8 cellular contexts compared by ENCODE assay signal in genomic region chr4:123390846-123391456, GRCh38. TPM values are rescaled to one million over a fixed set of nuclear protein-coding genes. Genes with fewer than 3 reads are reported as not detected.
DNase-seq lines count a peak whose midpoint lies in the region; ATAC-seq, FAIRE-seq and TF ChIP-seq lines count a peak whose summit lies in the region.

No MANE protein-coding gene starts in this region.

- H3K4me3 Mint-ChIP-seq in H9 = no peak overlapping the region
- H3K4me3 Mint-ChIP-seq in activated T-helper 2 cell treated with anti-CD3 and anti-CD28 coated beads, Interferon-gamma antibody, Interleukin-2, Interleukin-4, amounts not matched to agents 10 μg/mL and 5 μg/mL and 100 μg/mL, durations not matched to agents 14 hours and 24 hours and 36 hours (ENCODE audit: low read depth) = no peak overlapping the region

- H3K9ac ChIP-seq in H9 (ENCODE audit: extremely low read depth, insufficient read length, low read length) = no peak overlapping the region
- no peak overlapping the region for H3K9ac ChIP-seq in SK-N-SH
- H3K9ac ChIP-seq in kidney (ENCODE audit: low read length in 2 of 2) = no peak overlapping the region

- no peak overlapping the region for H3K18ac ChIP-seq in H9 (ENCODE audit: insufficient read length, low read depth, low read length)

- H3T11ph ChIP-seq in H9 (ENCODE audit: low read length) = no peak overlapping the region

- H3K23ac ChIP-seq in H9 (ENCODE audit: insufficient read length, low read depth, low read length) = no peak overlapping the region

- CTCF ChIA-PET in BJ (lab: Yijun Ruan, JAX) = interaction anchor here (0.8 to 1.1 kb wide), 4 partner anchors 8 to 258 kb away, joined by 3 to 5 read pairs (median 4); no protein-coding TSS in a partner anchor
- CTCF ChIA-PET in SK-N-SH (lab: Yijun Ruan, JAX) = interaction anchor here (0.7 to 1.5 kb wide), 10 partner anchors 14 to 721 kb away, joined by 3 to 5 read pairs (median 3); no protein-coding TSS in a partner anchor

- peak; percentile 94 for FAIRE-seq in kidney (lab: Jason Lieb, UNC)
- no peak for FAIRE-seq in H54 (lab: Jason Lieb, UNC)

- H3K79me1 ChIP-seq in H9 (ENCODE audit: insufficient read depth, low read depth, low read length, poor library complexity, severe bottlenecking) = no peaks in the 10 kb centered on the region

- H3K56ac ChIP-seq in H9 (ENCODE audit: insufficient read length, low read depth, low read length) = no peak overlapping the region

- intact Hi-C loops in kidney (cut with DNase I) = no loop called here
- intact Hi-C loops in activated T-helper 2 cell treated with anti-CD3 and anti-CD28 coated beads, Interferon-gamma antibody, Interleukin-2, Interleukin-4, amounts not matched to agents 10 μg/mL and 5 μg/mL and 100 μg/mL, durations not matched to agents 14 hours and 24 hours and 36 hours (cut with micrococcal nuclease) = loop anchor here (10.0 kb wide), 2 partner anchors 286 to 1236 kb away; partner anchors contain the start of gene BLTP1

- no peaks in the 10 kb centered on the region for H3K27me3 ChIP-seq in BJ (ENCODE audit: control insufficient read depth, insufficient read depth, low read length)
- H3K27me3 ChIP-seq in H9 (ENCODE audit: insufficient read depth, low read length) = no peaks in the 10 kb centered on the region
- no peaks in the 10 kb centered on the region for H3K27me3 ChIP-seq in SK-N-SH (ENCODE audit: insufficient read depth)

- no peaks in the 10 kb centered on the region for H3K27me3 Mint-ChIP-seq in H9 (ENCODE audit: low read depth)
- H3K27me3 Mint-ChIP-seq in activated T-helper 2 cell treated with anti-CD3 and anti-CD28 coated beads, Interferon-gamma antibody, Interleukin-2, Interleukin-4, amounts not matched to agents 10 μg/mL and 5 μg/mL and 100 μg/mL, durations not matched to agents 14 hours and 24 hours and 36 hours (ENCODE audit: low read depth) = peaks cover 14% of the 10 kb centered on the region

- no peak overlapping the region for H4K8ac ChIP-seq in H9 (replicated peaks; ENCODE audit: insufficient read length, low read depth, low read length)

- H3K4me1 ChIP-seq in H9 (ENCODE audit: insufficient read depth, low read length) (no peaks in the 10 kb centered on the region), SK-N-SH (ENCODE audit: control insufficient read depth in 1 of 2, insufficient read depth in 2 of 2, low read depth in 1 of 2, low read length in 1 of 2) (0 out of 4 replicates have a peak, but pooled peaks cover 0 to 7% of the 10 kb centered on the region in 2 experiments), kidney (ENCODE audit: control insufficient read depth in 1 of 2, insufficient read depth in 1 of 2, low read depth in 1 of 2, low read length in 2 of 2) (no peaks in the 10 kb centered on the region)

- H3K9me3 ChIP-seq in H9 (ENCODE audit: control insufficient read depth, low read depth, low read length) (no peaks in the 10 kb centered on the region), SK-N-SH (no peaks in the 10 kb centered on the region), kidney (ENCODE audit: control insufficient read depth in 1 of 2, low read length in 2 of 2) (no peaks in the 10 kb centered on the region)

- no peak overlapping the region for H4K91ac ChIP-seq in H9 (ENCODE audit: insufficient read length, low read depth, low read length)

- H3K27ac ChIP-seq in H9 (ENCODE audit: insufficient read length, low read depth, low read length) = no peak overlapping the region
- no peak overlapping the region for H3K27ac ChIP-seq in SK-N-SH (ENCODE audit: low read depth in 2 of 2, low read length in 1 of 2)
- H3K27ac ChIP-seq in kidney (ENCODE audit: low read depth in 2 of 2, low read length in 2 of 2) = no peak overlapping the region

- no peak overlapping the region for H3K14ac ChIP-seq in H9 (ENCODE audit: insufficient read depth, low read length)

- H2BK15ac ChIP-seq in H9 (ENCODE audit: low read depth, low read length) = no peak overlapping the region

- H3K9me3 Mint-ChIP-seq in H9 = no peaks in the 10 kb centered on the region
- no peaks in the 10 kb centered on the region for H3K9me3 Mint-ChIP-seq in activated T-helper 2 cell treated with anti-CD3 and anti-CD28 coated beads, Interferon-gamma antibody, Interleukin-2, Interleukin-4, amounts not matched to agents 10 μg/mL and 5 μg/mL and 100 μg/mL, durations not matched to agents 14 hours and 24 hours and 36 hours

- TF ChIP-seq RAD21 in SK-N-SH (IDR thresholded peaks at IDR 0.05; ENCODE audit: low read length) = peak; percentile 58

- no peak overlapping the region for H3K4ac ChIP-seq in H9 (ENCODE audit: low read depth, low read length)

- H2BK12ac ChIP-seq in H9 (ENCODE audit: insufficient read length, low read depth, low read length) = no peak overlapping the region

- POLR2A ChIA-PET in BJ (lab: Charles Lee) (no interaction called here), SK-N-SH (lab: Yijun Ruan, JAX) (no interaction called here)

- no peaks in the 10 kb centered on the region for H3K23me2 ChIP-seq in H9 (ENCODE audit: insufficient read length, low read depth, low read length, poor library complexity, severe bottlenecking)

- H2BK20ac ChIP-seq in H9 (ENCODE audit: low read depth, low read length, poor library complexity, severe bottlenecking) = no peak overlapping the region

- H2BK120ac ChIP-seq in H9 (ENCODE audit: low read depth, low read length, poor library complexity, severe bottlenecking) = no peak overlapping the region

- no peak overlapping the region for H3K27ac Mint-ChIP-seq in H9
- no peak overlapping the region for H3K27ac Mint-ChIP-seq in activated T-helper 2 cell treated with anti-CD3 and anti-CD28 coated beads, Interferon-gamma antibody, Interleukin-2, Interleukin-4, amounts not matched to agents 10 μg/mL and 5 μg/mL and 100 μg/mL, durations not matched to agents 14 hours and 24 hours and 36 hours

- ATAC-seq in GM18505 (IDR thresholded peaks at IDR 0.05; ENCODE audit: unreplicated experiment) = no peak
- no peak for ATAC-seq in GM19463 (IDR thresholded peaks at IDR 0.05; ENCODE audit: unreplicated experiment)

- H2BK5ac ChIP-seq in H9 (ENCODE audit: insufficient read length, low read length) = no peak overlapping the region

- H3K79me2 ChIP-seq in H9 (ENCODE audit: insufficient read depth, low read length) = no peaks in the 10 kb centered on the region
- no peaks in the 10 kb centered on the region for H3K79me2 ChIP-seq in SK-N-SH (ENCODE audit: insufficient read depth)

- no CpG with 5 or more reads among the region's 3 CpGs for WGBS in H9 (ENCODE audit: extremely low coverage, insufficient read length, low lambda C conversion rate)
- WGBS in SK-N-SH (ENCODE audit: low lambda C conversion rate) = 16% methylated on average over 3 of the region's 3 CpGs

- H2AK5ac ChIP-seq in H9 (ENCODE audit: insufficient read length, low read length) = no peak overlapping the region

- H3F3A ChIP-seq in SK-N-SH (replicated peaks; ENCODE audit: insufficient read depth) = peaks cover 13% of the 10 kb centered on the region

- H3K36me3 ChIP-seq in BJ (ENCODE audit: control insufficient read depth, insufficient read depth, low read length) (no peaks in the 10 kb centered on the region), SK-N-SH (replicated peaks in 1 of 2; ENCODE audit: control insufficient read depth in 1 of 2, insufficient read depth in 2 of 2, low read length in 1 of 2) (no peaks in the 10 kb centered on the region), kidney (ENCODE audit: control insufficient read depth in 1 of 2, insufficient read depth in 2 of 2, low read length in 2 of 2) (no peaks in the 10 kb centered on the region)

- H3K4me3 ChIP-seq in BJ (ENCODE audit: low read depth, low read length) = no peak overlapping the region
- H3K4me3 ChIP-seq in SK-N-SH (ENCODE audit: low read depth in 2 of 2, low read length in 1 of 2) = no peak overlapping the region; a peak in 1 of 4 replicates
- no peak overlapping the region for H3K4me3 ChIP-seq in kidney (ENCODE audit: low read length in 2 of 2)

- no peaks in the 10 kb centered on the region for H3K36me3 Mint-ChIP-seq in H9 (ENCODE audit: insufficient read depth in 1 of 3, low read depth in 3 of 3)
- H3K36me3 Mint-ChIP-seq in activated T-helper 2 cell treated with anti-CD3 and anti-CD28 coated beads, Interferon-gamma antibody, Interleukin-2, Interleukin-4, amounts not matched to agents 10 μg/mL and 5 μg/mL and 100 μg/mL, durations not matched to agents 14 hours and 24 hours and 36 hours (ENCODE audit: low read depth) = no peaks in the 10 kb centered on the region

- H3K4me2 ChIP-seq in H9 (ENCODE audit: insufficient read depth, insufficient read length, low read length) (no peak overlapping the region), SK-N-SH (no peak overlapping the region)

- DNase-seq in BJ (ENCODE audit: low read depth) (no peak), H9 (no peak), SK-N-SH (peak; percentile 36), kidney (no peak), H54 (ENCODE audit: insufficient read length, low spot score) (no peak)
- DNase-seq in activated T-helper 2 cell treated with anti-CD3 and anti-CD28 coated beads, Interferon-gamma antibody, Interleukin-2, Interleukin-4, amounts not matched to agents 10 μg/mL and 5 μg/mL and 100 μg/mL, durations not matched to agents 14 hours and 24 hours and 36 hours (ENCODE audit: low spot score) = no peak

- TF ChIP-seq CTCF in BJ (IDR thresholded peaks at IDR 0.05; ENCODE audit: insufficient read depth, low read depth, low read length) = peak; percentile 44
- peak; percentile 70 for TF ChIP-seq CTCF in H9 (conservative IDR thresholded peaks at IDR 0.05)
- peak; percentile 76 for TF ChIP-seq CTCF in SK-N-SH (IDR thresholded peaks at IDR 0.05)
- TF ChIP-seq CTCF in kidney (IDR thresholded peaks at IDR 0.05; ENCODE audit: borderline replicate concordance, extremely low read depth, insufficient read depth) = peak; percentile 43

- TF ChIP-seq EP300 in SK-N-SH (IDR thresholded peaks at IDR 0.05; ENCODE audit: borderline replicate concordance in 1 of 2, low read depth in 1 of 2, low read length in 1 of 2) = no peak

- TF ChIP-seq POLR2A in GM18505 (IDR thresholded peaks at IDR 0.05; ENCODE audit: borderline replicate concordance, extremely low read depth, insufficient read depth, insufficient read length) (no peak), H54 (IDR thresholded peaks at IDR 0.05; ENCODE audit: low read depth, low read length) (no peak)

- H2AFZ ChIP-seq in H9 (ENCODE audit: low read length) (no peak overlapping the region), SK-N-SH (ENCODE audit: low read depth) (no peak overlapping the region)

- H4K20me1 ChIP-seq in H9 (ENCODE audit: control insufficient read depth, insufficient read depth, insufficient read length) (no peaks in the 10 kb centered on the region), SK-N-SH (ENCODE audit: insufficient read depth) (no peaks in the 10 kb centered on the region)

- no peak overlapping the region for H4K5ac ChIP-seq in H9 (ENCODE audit: insufficient read length, low read depth, low read length)

- H3K9me2 ChIP-seq in SK-N-SH = no peaks in the 10 kb centered on the region; the same call in 1 of the 2 replicates

- H3K4me1 Mint-ChIP-seq in H9 = peaks cover 9 to 15% of the 10 kb centered on the region in 2 experiments
- H3K4me1 Mint-ChIP-seq in activated T-helper 2 cell treated with anti-CD3 and anti-CD28 coated beads, Interferon-gamma antibody, Interleukin-2, Interleukin-4, amounts not matched to agents 10 μg/mL and 5 μg/mL and 100 μg/mL, durations not matched to agents 14 hours and 24 hours and 36 hours (ENCODE audit: low read depth) = peaks cover 3% of the 10 kb centered on the region

RNA-seq across cellular contexts. Expression of gene SPRY1, which starts 5.6 kb away (rescaled TPM):
- 2.1 and 2.2 TPM in 2 replicates for polyA plus RNA-seq in BJ (2011; rRNA removed)
- polyA minus RNA-seq in BJ (2011; rRNA and poly(A)+ RNA removed) = 1.4 and 2.4 TPM in 2 replicates
- total RNA-seq in H9 (2021) = 76.3 and 77.6 TPM in 2 replicates
- polyA plus RNA-seq in SK-N-SH (2012; rRNA removed) = 9.2 and 12.4 TPM in 2 replicates
- polyA plus RNA-seq in SK-N-SH (2012; cell fraction: cytosol; rRNA removed) = 11.2 and 13.1 TPM in 2 replicates
- polyA plus RNA-seq in SK-N-SH (2012; cell fraction: nucleus; rRNA removed) = 11.7 and 15.6 TPM in 2 replicates
- 134 TPM for total RNA-seq in kidney
- polyA plus RNA-seq in kidney (ENCODE audit: insufficient read depth, low read depth, low replicate concordance) = 18.3 TPM
- total RNA-seq in activated T-helper 2 cell treated with anti-CD3 and anti-CD28 coated beads, Interferon-gamma antibody, Interleukin-2, Interleukin-4, amounts not matched to agents 10 μg/mL and 5 μg/mL and 100 μg/mL, durations not matched to agents 14 hours and 24 hours and 36 hours = 59.1 and 61.8 TPM in 2 replicates
